ENCODE assay signal across 1 cellular context in genomic region chr5:14447958-14448881, GRCh38.
A peak's percentile ranks its signal among the peaks of the same experiment; 100 is the strongest.
TF ChIP-seq lines count a peak whose summit lies in the region.

No MANE protein-coding gene starts in this region.

TF ChIP-seq in GM12878, 131 proteins besides CTCF, POLR2A, EP300 and RAD21 (continued from another document and continues in another):
- TF ChIP-seq REST (IDR thresholded peaks at IDR 0.05; ENCODE audit: low read depth, low read length) (no peak), MYB (IDR thresholded peaks at IDR 0.05; ENCODE audit: borderline replicate concordance, low read depth, low read length) (no peak), KLF5 (IDR thresholded peaks at IDR 0.05; ENCODE audit: partially characterized antibody) (no peak), SMARCA5 (IDR thresholded peaks at IDR 0.05) (no peak), ZBED1 (IDR thresholded peaks at IDR 0.05; ENCODE audit: borderline replicate concordance) (no peak; the same call in 1 of the 2 replicates), EZH2 (IDR thresholded peaks at IDR 0.05; ENCODE audit: borderline replicate concordance, control insufficient read depth, low read depth, low read length) (no peak), MEF2A (IDR thresholded peaks at IDR 0.05; ENCODE audit: insufficient read depth, low read depth, low read length) (no peak), RELA (IDR thresholded peaks at IDR 0.05; ENCODE audit: borderline replicate concordance, partially characterized antibody) (no peak), RBBP5 (conservative IDR thresholded peaks at IDR 0.05) (no peak), MAX (IDR thresholded peaks at IDR 0.05; ENCODE audit: low read depth, low read length) (no peak), ZZZ3 (IDR thresholded peaks at IDR 0.05; ENCODE audit: control insufficient read depth, insufficient read length, low read depth) (no peak), BCL3 (IDR thresholded peaks at IDR 0.05; ENCODE audit: borderline replicate concordance, insufficient read depth, low read depth, low read length, poor library complexity, severe bottlenecking) (peak; percentile 72), SPI1 (IDR thresholded peaks at IDR 0.05; ENCODE audit: borderline replicate concordance, insufficient read depth, low read depth, low read length) (no peak), SP1 (IDR thresholded peaks at IDR 0.05; ENCODE audit: low read depth, low read length) (no peak), BRCA1 (IDR thresholded peaks at IDR 0.05; ENCODE audit: low read depth, low read length) (no peak), PAX8 (IDR thresholded peaks at IDR 0.05) (no peak), SRF (IDR thresholded peaks at IDR 0.05; ENCODE audit: low read depth in 2 of 2, low read length in 2 of 2) (no peak), RELB (IDR thresholded peaks at IDR 0.05; ENCODE audit: low read depth) (no peak), BACH1 (IDR thresholded peaks at IDR 0.05; ENCODE audit: borderline replicate concordance) (no peak), SREBF2 (IDR thresholded peaks at IDR 0.05; ENCODE audit: low read length) (no peak), SMC3 (IDR thresholded peaks at IDR 0.05; ENCODE audit: borderline replicate concordance, low read length) (peak; percentile 22; the same call in 1 of the 2 replicates), ATF3 (IDR thresholded peaks at IDR 0.05; ENCODE audit: borderline replicate concordance, extremely low read depth, low read depth, low read length) (no peak), STAT3 (IDR thresholded peaks at IDR 0.05; ENCODE audit: low read depth, low read length) (no peak), CBFB (IDR thresholded peaks at IDR 0.05; ENCODE audit: low read depth) (no peak), ZBTB33 (IDR thresholded peaks at IDR 0.05) (no peak), MLLT1 (IDR thresholded peaks at IDR 0.05) (no peak), WRNIP1 (IDR thresholded peaks at IDR 0.05; ENCODE audit: borderline replicate concordance, low read depth, low read length) (no peak), TARDBP (IDR thresholded peaks at IDR 0.05; ENCODE audit: borderline replicate concordance) (no peak), CHD2 (IDR thresholded peaks at IDR 0.05; ENCODE audit: borderline replicate concordance, low read depth, low read length) (no peak), CREM (IDR thresholded peaks at IDR 0.05; ENCODE audit: low read depth) (peak; percentile 50; the same call in 1 of the 2 replicates), NR2C2 (IDR thresholded peaks at IDR 0.05; ENCODE audit: borderline replicate concordance, control insufficient read depth, insufficient read length, low read depth) (no peak), HCFC1 (IDR thresholded peaks at IDR 0.05; ENCODE audit: low read length) (no peak), NFXL1 (IDR thresholded peaks at IDR 0.05; ENCODE audit: borderline replicate concordance) (no peak), ZNF217 (IDR thresholded peaks at IDR 0.05) (no peak), GATAD2B (conservative IDR thresholded peaks at IDR 0.05; ENCODE audit: low read depth) (no peak), FOXM1 (IDR thresholded peaks at IDR 0.05; ENCODE audit: low read depth, low read length) (peak; percentile 29; the same call in 1 of the 2 replicates), FOS (IDR thresholded peaks at IDR 0.05; ENCODE audit: borderline replicate concordance, extremely low read depth, insufficient read length) (no peak), TCF3 (IDR thresholded peaks at IDR 0.05; ENCODE audit: borderline replicate concordance, insufficient read depth, low read depth, low read length) (no peak), NFYA (IDR thresholded peaks at IDR 0.05; ENCODE audit: borderline replicate concordance, low read depth, low read length) (no peak), CUX1 (IDR thresholded peaks at IDR 0.05; ENCODE audit: insufficient replicate concordance, low read depth, low read length) (no peak), HSF1 (IDR thresholded peaks at IDR 0.05; ENCODE audit: low read depth, low read length) (no peak), TCF12 (IDR thresholded peaks at IDR 0.05; ENCODE audit: low read depth, low read length) (no peak), BMI1 (IDR thresholded peaks at IDR 0.05; ENCODE audit: borderline replicate concordance) (no peak)
